ENCODE assay signal across 13 cellular contexts in the genomic region with DNA sequence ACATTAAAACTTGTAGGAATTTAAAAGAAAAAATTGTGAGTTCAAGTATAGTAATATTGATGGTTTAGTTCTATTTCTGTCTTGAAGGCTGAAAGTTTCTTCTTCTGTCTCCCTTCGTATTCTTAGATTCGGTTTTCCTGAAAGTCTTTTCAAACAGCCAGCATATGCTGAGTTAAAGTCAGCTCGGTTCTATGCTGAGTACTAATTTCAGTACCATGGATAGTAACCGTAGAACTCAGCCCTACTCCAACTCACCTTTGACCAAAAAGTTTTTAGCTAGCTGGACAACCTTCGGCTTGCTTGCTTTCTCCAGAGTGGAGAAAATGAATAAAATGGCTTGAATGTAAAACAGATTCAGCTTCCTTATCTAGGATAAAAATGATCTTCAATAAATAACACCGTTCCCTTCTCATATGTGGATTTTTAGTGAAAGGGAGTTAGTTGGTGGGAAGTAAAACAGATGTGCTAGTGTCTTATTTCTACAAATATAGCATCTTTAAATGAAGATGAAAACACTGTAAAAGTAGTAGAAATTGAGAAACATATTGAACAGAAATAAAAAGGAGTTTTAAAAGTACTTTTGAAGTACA. TPM values are rescaled to one million over a fixed set of nuclear protein-coding genes. Genes with fewer than 3 reads are reported as not detected.
A peak's percentile ranks its signal among the peaks of the same experiment; 100 is the strongest.
DNase-seq lines count a peak whose midpoint lies in the region; ATAC-seq and TF ChIP-seq lines count a peak whose summit lies in the region.
"Had no signal": no experiment of that assay in that cellular context is flagged by ENCODE, and none has a peak within 500 bp of the region (broad histone marks: within the 10 kb centered on the region; RNA-seq: fewer than 3 reads in every experiment).

No MANE protein-coding gene starts in this region.

- no peak for TF ChIP-seq POLR2A in thyroid gland (IDR thresholded peaks at IDR 0.05)

- intact Hi-C loops in left lung (cut with DNase I) (no loop called here), upper lobe of right lung (cut with DNase I) (no loop called here), thyroid gland (cut with DNase I) (no loop called here)

- H3K9me3 ChIP-seq in left lung: no peaks in the 10 kb centered on the region
- H3K9me3 ChIP-seq in upper lobe of right lung: no peaks in the 10 kb centered on the region
- H3K9me3 ChIP-seq in thyroid gland: no peaks in the 10 kb centered on the region
- no peaks in the 10 kb centered on the region for H3K9me3 ChIP-seq in WERI-Rb-1 (ENCODE audit: severe bottlenecking)

- WGBS in thyroid gland, 2 donors: 7 to 9% methylated on average over 6 of the region's 6 CpGs

- ATAC-seq in left lung (peak; percentile 73), GM21529 (IDR thresholded peaks at IDR 0.05; ENCODE audit: unreplicated experiment) (no peak), upper lobe of right lung (no peak)

- in situ Hi-C loops in astrocyte of the spinal cord (cut with HindIII; ENCODE audit: low sequenced_read_pairs): no loop called here

- peaks cover 88 to 98% of the 10 kb centered on the region in 2 donors for H3K27me3 ChIP-seq in left lung
- peaks cover 84% of the 10 kb centered on the region for H3K27me3 ChIP-seq in upper lobe of right lung
- H3K27me3 ChIP-seq in thyroid gland: peaks cover 16% of the 10 kb centered on the region
- no peaks in the 10 kb centered on the region for H3K27me3 ChIP-seq in WERI-Rb-1 (ENCODE audit: insufficient read depth, low read depth, severe bottlenecking)

- H3K36me3 ChIP-seq in left lung (no peaks in the 10 kb centered on the region), upper lobe of right lung (no peaks in the 10 kb centered on the region), thyroid gland (no peaks in the 10 kb centered on the region), WERI-Rb-1 (peaks cover 27% of the 10 kb centered on the region)

- no peak overlapping the region for H3K27ac ChIP-seq in left lung
- no peak overlapping the region for H3K27ac ChIP-seq in upper lobe of right lung
- no peak overlapping the region for H3K27ac ChIP-seq in thyroid gland
- no peak overlapping the region for H3K27ac ChIP-seq in WERI-Rb-1
- H3K27ac ChIP-seq: SK-N-MC had no signal

- no peak overlapping the region for H3K4me3 ChIP-seq in GM12865 (ENCODE audit: low read depth, low read length)
- H3K4me3 ChIP-seq in astrocyte of the spinal cord (ENCODE audit: low read depth, low read length): no peak overlapping the region
- no peak overlapping the region for H3K4me3 ChIP-seq in left lung
- no peak overlapping the region for H3K4me3 ChIP-seq in upper lobe of right lung
- H3K4me3 ChIP-seq in thyroid gland (replicated peaks in 1 of 3): no peak overlapping the region
- no peak overlapping the region for H3K4me3 ChIP-seq in WERI-Rb-1 (ENCODE audit: low read depth, low read length)
- H3K4me3 ChIP-seq: SK-N-MC had no signal

- peaks cover 2 to 4% of the 10 kb centered on the region in 2 donors for H3K4me1 ChIP-seq in left lung
- H3K4me1 ChIP-seq in upper lobe of right lung: no peaks in the 10 kb centered on the region
- H3K4me1 ChIP-seq in thyroid gland: peaks cover 3 to 6% of the 10 kb centered on the region in 2 donors

- TF ChIP-seq CTCF in GM12865 (IDR thresholded peaks at IDR 0.05; ENCODE audit: insufficient read depth, low read depth, low read length, missing control alignments) (no peak), astrocyte of the spinal cord (IDR thresholded peaks at IDR 0.05; ENCODE audit: low read depth, low read length) (no peak), left lung (IDR thresholded peaks at IDR 0.05) (no peak), upper lobe of right lung (IDR thresholded peaks at IDR 0.05) (no peak), thyroid gland (IDR thresholded peaks at IDR 0.05) (no peak), WERI-Rb-1 (IDR thresholded peaks at IDR 0.05; ENCODE audit: low read depth, low read length) (no peak)

- peak; percentile 22 for DNase-seq in GM12865 (ENCODE audit: low read depth)
- DNase-seq in Kasumi-1 (lab: John Stamatoyannopoulos, UW): peak; percentile 45 to 51
- peak; percentile 45 for DNase-seq in astrocyte of the spinal cord (ENCODE audit: low read depth, low spot score)
- DNase-seq in left lung: no peak
- DNase-seq in upper lobe of right lung: no peak
- no peak for DNase-seq in thyroid gland
- no peak for DNase-seq in WERI-Rb-1
- DNase-seq: HCEC 1CT had no signal

RNA-seq across cellular contexts. Expression of gene POU4F2, which starts 5.2 kb away (rescaled TPM):
- not detected for total RNA-seq in left lung
- not detected for total RNA-seq in upper lobe of right lung
- not detected for total RNA-seq in thyroid gland
- total RNA-seq: epithelial cell of proximal tubule, lower leg skin, urinary bladder had no signal

Comparison
In these comparisons a context has a peak if more than half of its experiments do, and no peak if none do; other contexts are left out.
1. DNase-seq: peak in GM12865 (single experiment), Kasumi-1 (2 of 2) and astrocyte of the spinal cord (single experiment); none in left lung (0 of 2), upper lobe of right lung (single experiment), thyroid gland (0 of 2) and WERI-Rb-1 (single experiment).